In the genomic region with DNA sequence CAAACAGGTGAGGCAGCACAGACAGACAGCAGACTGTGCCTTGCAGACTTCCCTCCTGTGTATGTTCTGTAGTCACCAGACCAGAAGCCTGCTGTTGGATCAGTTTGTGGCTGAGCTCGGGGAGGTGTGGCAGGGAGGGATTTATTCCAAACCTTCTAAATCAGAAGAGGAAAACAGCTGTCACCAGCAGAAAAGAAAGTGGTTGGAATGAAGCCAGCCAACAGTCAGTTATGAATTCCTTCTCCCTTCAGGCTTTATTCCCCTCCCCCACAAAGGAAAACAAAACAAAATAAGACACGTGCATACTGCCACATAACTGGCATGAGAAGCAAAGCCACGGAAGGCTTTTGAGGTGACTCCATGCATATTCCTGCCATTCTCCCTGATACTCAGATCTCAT, we compare ENCODE assay signal across 9 cellular contexts. TPM values are rescaled to one million over a fixed set of nuclear protein-coding genes. Genes with fewer than 3 reads are reported as not detected.
DNase-seq lines count a peak whose midpoint lies in the region; ATAC-seq and TF ChIP-seq lines count a peak whose summit lies in the region.
"Had no signal": no experiment of that assay in that cellular context is flagged by ENCODE, and none has a peak within 500 bp of the region (broad histone marks: within the 10 kb centered on the region; RNA-seq: fewer than 3 reads in every experiment).

No MANE protein-coding gene starts in this region.

- no peaks in the 10 kb centered on the region for H3K9me3 ChIP-seq in psoas muscle
- H3K9me3 ChIP-seq: heart left ventricle had no signal

- ATAC-seq in psoas muscle: peak; percentile 42 to 58 (median 50)
- no peak for ATAC-seq in GM18858 (IDR thresholded peaks at IDR 0.05; ENCODE audit: unreplicated experiment)
- ATAC-seq in GM19467 (IDR thresholded peaks at IDR 0.05; ENCODE audit: unreplicated experiment): no peak

- intact Hi-C loops in psoas muscle (cut with DNase I): loop anchor here in 1 of 2 donors (10.0 kb wide), 1 partner anchor 64 kb away; no protein-coding TSS in a partner anchor

- peaks cover 45% of the 10 kb centered on the region for H3K4me1 ChIP-seq in psoas muscle

- no peak overlapping the region for H3K4me3 ChIP-seq in psoas muscle
- H3K4me3 ChIP-seq: heart left ventricle had no signal

- WGBS in psoas muscle, 3 donors: 1 to 7% (median 4%) methylated on average over 3 of the region's 3 CpGs

- peak; percentile 83 for DNase-seq in GM04503 (ENCODE audit: low read depth)
- DNase-seq in RPMI7951 (ENCODE audit: low read depth): peak; percentile 76
- DNase-seq in fibroblast of gingiva (ENCODE audit: low read depth): peak; percentile 41
- DNase-seq in psoas muscle: peak in 1 of 2 donors; percentile 57
- no peak for DNase-seq in NCI-H2081 treated with DMSO at 0.1 percent for 48 hours (lab: John Stamatoyannopoulos, UW)
- no peak for DNase-seq in SW480 (ENCODE audit: low spot score)

- H3K27ac ChIP-seq in psoas muscle: peak overlapping the region; percentile 47

- peaks cover 19 to 94% of the 10 kb centered on the region in 2 donors for H3K36me3 ChIP-seq in psoas muscle (ENCODE audit: insufficient read depth in 1 of 2, low read depth in 1 of 2)

- no peaks in the 10 kb centered on the region for H3K27me3 ChIP-seq in psoas muscle (ENCODE audit: insufficient read depth in 3 of 3, low read length in 2 of 3)
- H3K27me3 ChIP-seq: heart left ventricle had no signal

- TF ChIP-seq CTCF in psoas muscle (IDR thresholded peaks at IDR 0.05): no peak

RNA-seq across cellular contexts. Expression of gene PIGV, which starts 19.0 kb away (rescaled TPM):
- total RNA-seq in RPMI7951 (2014; rRNA removed; shearing (Covaris generic)): 18.5 and 24.4 TPM in 2 replicates
- total RNA-seq in psoas muscle: 1 to 10 TPM; 4.2 to 7.4 (median 5.5) TPM
- polyA plus RNA-seq in psoas muscle: 1 to 10 TPM; 2.5 to 5.5 (median 3.4) TPM

RNA-seq across cellular contexts. Expression of gene ZDHHC18, which starts 57.7 kb away (rescaled TPM):
- total RNA-seq in RPMI7951 (2014; rRNA removed; shearing (Covaris generic)): 11.1 and 20.8 TPM in 2 replicates
- 10 to 100 TPM in 3 of 4 donors, 1 to 10 TPM in 1; 9.9 to 16.9 (median 12.5) TPM for total RNA-seq in psoas muscle
- polyA plus RNA-seq in psoas muscle: 10 to 100 TPM in 1 of 3 donors, 1 to 10 TPM in 2; 7.7 to 11.3 (median 9.6) TPM

Comparison
In these comparisons a context has a peak if more than half of its experiments do, and no peak if none do; other contexts are left out.
1. DNase-seq: peak in GM04503 (single experiment), RPMI7951 (single experiment) and fibroblast of gingiva (single experiment); none in NCI-H2081 treated with DMSO at 0.1 percent for 48 hours (single experiment) and SW480 (single experiment).
2. ATAC-seq: peak in psoas muscle (4 of 4); none in GM18858 (single experiment) and GM19467 (single experiment).